Comparison of ENCODE assay signal across 1 cellular context in genomic region chr1:1239624-1240347, GRCh38.
A peak's percentile ranks its signal among the peaks of the same experiment; 100 is the strongest.
TF ChIP-seq lines count a peak whose summit lies in the region.

No MANE protein-coding gene starts in this region.

TF ChIP-seq in HepG2, 621 proteins besides CTCF, POLR2A, EP300 and RAD21 (continued from another document and continues in another):
- TF ChIP-seq ZBTB40 (IDR thresholded peaks at IDR 0.05) (no peak), ZBTB40 (CRISPR knock-in tag; IDR thresholded peaks at IDR 0.05) (peak; percentile 52; the same call in 1 of the 2 replicates), AGO2 (optimal IDR thresholded peaks at IDR 0.05; ENCODE audit: low read depth, low read length) (peak; percentile 18), NR2C2 (CRISPR knock-in tag; IDR thresholded peaks at IDR 0.05; ENCODE audit: borderline replicate concordance) (peak; percentile 99), ZNF574 (CRISPR knock-in tag; IDR thresholded peaks at IDR 0.05) (peak; percentile 33; the same call in 1 of the 2 replicates), DMAP1 (CRISPR knock-in tag; IDR thresholded peaks at IDR 0.05) (0 out of 2 replicates have a peak, but pooled peaks have one; percentile 20), HNF1B (CRISPR knock-in tag; IDR thresholded peaks at IDR 0.05) (peak; percentile 46), ZNF724P (CRISPR knock-in tag; IDR thresholded peaks at IDR 0.05; ENCODE audit: borderline replicate concordance) (0 out of 2 replicates have a peak, but pooled peaks have one; percentile 67), ZNF773 (CRISPR knock-in tag; IDR thresholded peaks at IDR 0.05; ENCODE audit: borderline replicate concordance) (0 out of 2 replicates have a peak, but pooled peaks have one; percentile 13), ZNF563 (CRISPR knock-in tag; IDR thresholded peaks at IDR 0.05) (peak; percentile 90), ZMAT3 (CRISPR knock-in tag; conservative IDR thresholded peaks at IDR 0.05) (peak; percentile 66), MLXIP (CRISPR knock-in tag; IDR thresholded peaks at IDR 0.05; ENCODE audit: borderline replicate concordance) (no peak), FOXC1 (CRISPR knock-in tag; IDR thresholded peaks at IDR 0.05; ENCODE audit: borderline replicate concordance) (peak; percentile 71; the same call in 1 of the 2 replicates), GABPA (IDR thresholded peaks at IDR 0.05; ENCODE audit: low read depth, low read length) (no peak), GABPA (CRISPR knock-in tag; IDR thresholded peaks at IDR 0.05; ENCODE audit: low read depth) (peak; percentile 32; the same call in 1 of the 2 replicates), ARID4A (CRISPR knock-in tag; IDR thresholded peaks at IDR 0.05; ENCODE audit: borderline replicate concordance) (peak; percentile 69), LCORL (IDR thresholded peaks at IDR 0.05) (no peak), LCORL (CRISPR knock-in tag; IDR thresholded peaks at IDR 0.05) (peak; percentile 95), ONECUT2 (CRISPR knock-in tag; IDR thresholded peaks at IDR 0.05) (no peak), TFDP1 (CRISPR knock-in tag; IDR thresholded peaks at IDR 0.05; ENCODE audit: borderline replicate concordance) (no peak), GATAD1 (CRISPR knock-in tag; IDR thresholded peaks at IDR 0.05) (no peak; the same call in 1 of the 2 replicates), MYC (CRISPR knock-in tag; IDR thresholded peaks at IDR 0.05; ENCODE audit: borderline replicate concordance) (peak; percentile 66), KLF11 (CRISPR knock-in tag; IDR thresholded peaks at IDR 0.05) (no peak), ATF6 (CRISPR knock-in tag; conservative IDR thresholded peaks at IDR 0.05) (no peak), MTA1 (CRISPR knock-in tag; IDR thresholded peaks at IDR 0.05; ENCODE audit: borderline replicate concordance) (peak; percentile 82), ZNF850 (CRISPR knock-in tag; conservative IDR thresholded peaks at IDR 0.05) (0 out of 2 replicates have a peak, but pooled peaks have one; percentile 38), ZNF777 (CRISPR knock-in tag; IDR thresholded peaks at IDR 0.05) (no peak), TP53 (CRISPR knock-in tag; conservative IDR thresholded peaks at IDR 0.05) (0 out of 2 replicates have a peak, but pooled peaks have one; percentile 49), NFKB2 (CRISPR knock-in tag; IDR thresholded peaks at IDR 0.05; ENCODE audit: borderline replicate concordance) (no peak), PITX1 (CRISPR knock-in tag; IDR thresholded peaks at IDR 0.05) (0 out of 2 replicates have a peak, but pooled peaks have one; percentile 19)
